8 cellular contexts compared by ENCODE assay signal in the genomic region with DNA sequence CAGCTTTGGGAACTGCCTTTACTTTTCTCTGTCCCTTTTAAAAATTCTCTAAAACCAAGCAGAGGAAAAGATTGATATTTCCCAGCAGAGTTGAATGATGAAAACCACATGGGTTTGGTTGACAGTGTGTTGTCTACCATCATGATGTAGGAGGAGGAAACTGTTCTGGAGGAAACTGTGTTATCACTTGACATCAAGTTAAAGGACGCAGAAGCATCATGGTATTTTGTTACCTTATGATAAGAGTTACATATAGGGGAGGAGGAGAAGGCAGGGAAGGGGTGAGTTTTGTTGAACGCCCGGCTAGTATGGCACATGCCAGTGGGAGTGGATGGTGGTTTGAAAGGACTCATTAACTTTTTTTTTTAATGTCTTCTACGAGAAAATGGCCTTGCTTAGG. TPM values are rescaled to one million over a fixed set of nuclear protein-coding genes. Genes with fewer than 3 reads are reported as not detected.
DNase-seq lines count a peak whose midpoint lies in the region; ATAC-seq and TF ChIP-seq lines count a peak whose summit lies in the region.

No MANE protein-coding gene starts in this region.

- POLR2A ChIA-PET in Caco-2 (lab: Charles Lee) = interaction anchor here (0.9 to 1.7 kb wide), 4 partner anchors 35 to 200 kb away, joined by 3 to 17 read pairs (median 13); partner anchors contain the start of gene EHBP1

- H3K36me3 Mint-ChIP-seq in Caco-2 (ENCODE audit: insufficient read depth, unreplicated experiment) = peaks cover 8% of the 10 kb centered on the region

- TSS peak; percentile 28 for BruUV-seq in Caco-2 (replicated peaks; lab: Mats Ljungman, UMichigan)

- no peaks in the 10 kb centered on the region for H3K4me1 ChIP-seq in Caco-2
- peaks cover 1% of the 10 kb centered on the region for H3K4me1 ChIP-seq in ovary (ENCODE audit: insufficient read depth)

- H3K4me3 ChIP-seq in Caco-2 (ENCODE audit: low read depth, low read length) (no peak overlapping the region), ovary (peak overlapping the region; percentile 68)

- H3K27ac Mint-ChIP-seq in Caco-2 (ENCODE audit: unreplicated experiment) = peak overlapping the region; percentile 87

- intact Hi-C loops in Caco-2 (cut with micrococcal nuclease; ENCODE audit: unreplicated experiment) (loop anchor here (2.0 to 5.0 kb wide), 2 partner anchors 18 to 137 kb away; no protein-coding TSS in a partner anchor), ovary (cut with DNase I) (loop anchor here in 1 of 4 donors (5.0 to 10.0 kb wide), 2 partner anchors 200 to 593 kb away; partner anchors contain the start of gene EHBP1)

- no peaks in the 10 kb centered on the region for H3K9me3 Mint-ChIP-seq in Caco-2 (ENCODE audit: unreplicated experiment)

- H3K27me3 ChIP-seq in Caco-2 (replicated peaks; ENCODE audit: control insufficient read depth, insufficient read depth, low read length) (no peaks in the 10 kb centered on the region), ovary (no peaks in the 10 kb centered on the region)

- TF ChIP-seq POLR2A in ovary (IDR thresholded peaks at IDR 0.05) = no peak

- H3K36me3 ChIP-seq in Caco-2 (ENCODE audit: control insufficient read depth, insufficient read depth, low read length) (no peaks in the 10 kb centered on the region; the same call in 1 of the 2 replicates), ovary (no peaks in the 10 kb centered on the region)

- H3K9me3 ChIP-seq in Caco-2 (no peaks in the 10 kb centered on the region), ovary (no peaks in the 10 kb centered on the region)

- H3K4me3 Mint-ChIP-seq in Caco-2 (ENCODE audit: unreplicated experiment) = peak overlapping the region; percentile 83

- peak overlapping the region; percentile 84 to 91 for H3K27ac ChIP-seq in ovary

- H3K4me1 Mint-ChIP-seq in Caco-2 (ENCODE audit: low read depth, unreplicated experiment) = peaks cover 17% of the 10 kb centered on the region

- DNase-seq in Caco-2 (peak in 1 of 2 experiments; percentile 17), NCI-H460 (ENCODE audit: extremely low read depth, low read depth) (peak; percentile 3), dermis blood vessel endothelial cell (peak; percentile 7), ovary (no peak), T-helper 9 cell (no peak), NCI-H146 treated with DMSO at 0.1 percent for 48 hours (lab: John Stamatoyannopoulos, UW; ENCODE audit: unreplicated experiment) (no peak)

- TF ChIP-seq EP300 in ovary (IDR thresholded peaks at IDR 0.05) = no peak

- 36 to 47% (median 36%) methylated on average over 4 of the region's 4 CpGs for WGBS in ovary, 3 donors

- CTCF ChIA-PET in Caco-2 (lab: Charles Lee) = interaction anchor here (1.4 kb wide), 1 partner anchor 137 kb away, joined by 4 read pairs; no protein-coding TSS in a partner anchor

- TF ChIP-seq CTCF in Caco-2 (IDR thresholded peaks at IDR 0.05; ENCODE audit: insufficient read depth in 1 of 2, low read depth in 1 of 2, low read length in 1 of 2, severe bottlenecking in 1 of 2, unreplicated experiment in 1 of 2) (no peak), ovary (IDR thresholded peaks at IDR 0.05) (no peak)

- no peaks in the 10 kb centered on the region for H3K27me3 Mint-ChIP-seq in Caco-2 (ENCODE audit: insufficient read depth, unreplicated experiment)

- ATAC-seq in GM19455 (IDR thresholded peaks at IDR 0.05; ENCODE audit: unreplicated experiment) (no peak), HG02571 (IDR thresholded peaks at IDR 0.05; ENCODE audit: unreplicated experiment) (no peak)

RNA-seq across cellular contexts. Expression of gene TMEM17, which starts 0.9 kb away (rescaled TPM):
- total RNA-seq in Caco-2 (2022) (2.6 and 3.3 TPM in 2 replicates), dermis blood vessel endothelial cell (0.51 and 1.1 TPM in 2 replicates), ovary (1 to 10 TPM in 6 of 7 donors, under 1 TPM in 1; 0.94 to 2.5 (median 2.1) TPM)
- 3.0 and 5.4 TPM in 2 replicates for total RNA-seq in NCI-H460 (2014; rRNA removed; shearing (Covaris generic))
- polyA plus RNA-seq in NCI-H460 (2014; cell fraction: nucleus; rRNA removed) = 5.7 and 6.4 TPM in 2 replicates
- 1 to 10 TPM; 2.6 to 3.0 TPM for polyA plus RNA-seq in ovary

Comparison
In these comparisons a context has a peak if more than half of its experiments do, and no peak if none do; other contexts are left out.
1. DNase-seq: peak in NCI-H460 (single experiment) and dermis blood vessel endothelial cell (single experiment); none in ovary (0 of 5), T-helper 9 cell (single experiment) and NCI-H146 treated with DMSO at 0.1 percent for 48 hours (single experiment).